ENCODE assay signal across 9 cellular contexts in the genomic region with DNA sequence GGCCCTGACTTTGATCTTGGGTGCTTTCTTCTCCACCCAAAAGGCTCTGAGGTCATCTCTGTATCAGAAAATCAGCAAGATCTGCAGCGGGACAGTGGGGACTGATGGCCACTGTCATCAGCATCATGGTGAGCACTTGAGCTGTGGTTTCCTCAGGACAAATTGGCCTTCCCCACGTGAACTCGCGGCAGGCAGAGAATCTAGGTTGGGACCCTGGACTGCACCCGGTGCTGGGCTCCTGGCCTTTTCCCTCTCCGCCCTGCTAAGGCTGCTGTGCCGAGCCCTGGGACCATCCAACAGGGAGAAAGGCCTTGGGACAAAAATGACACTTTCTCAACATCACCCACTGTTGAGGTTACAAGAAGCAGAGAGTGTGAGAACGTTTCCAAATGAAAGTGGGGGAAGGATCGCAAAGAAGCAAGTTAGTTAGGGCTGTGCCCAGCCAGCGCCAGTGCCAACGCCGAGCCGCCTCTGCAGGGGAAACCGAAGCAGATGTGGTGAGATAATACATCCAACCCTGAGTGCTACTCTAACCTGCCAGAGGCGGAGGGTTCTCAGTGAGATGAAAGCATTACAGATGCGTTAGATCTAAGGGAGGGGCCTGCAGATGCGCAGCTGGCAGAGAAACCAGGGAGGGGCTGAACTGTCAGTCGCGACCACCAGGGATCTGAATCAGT. TPM values are rescaled to one million over a fixed set of nuclear protein-coding genes. Genes with fewer than 3 reads are reported as not detected.
DNase-seq lines count a peak whose midpoint lies in the region; ATAC-seq and TF ChIP-seq lines count a peak whose summit lies in the region.
"Had no signal": no experiment of that assay in that cellular context is flagged by ENCODE, and none has a peak within 500 bp of the region (broad histone marks: within the 10 kb centered on the region; RNA-seq: fewer than 3 reads in every experiment).

No MANE protein-coding gene starts in this region.

- H3K27ac Mint-ChIP-seq in activated T-helper 17 cell treated with anti-CD3 and anti-CD28 coated beads, Interleukin-2, amount 50 U/mL, for 72 hours, result peak overlapping the region; percentile 88
- H3K27ac Mint-ChIP-seq in Calu3 (ENCODE audit: unreplicated experiment), result no peak overlapping the region

- BruUV-seq in Calu3 (replicated peaks; lab: Mats Ljungman, UMichigan), result no TSS peak

- H3K36me3 ChIP-seq in GM06990 (ENCODE audit: control insufficient read depth, insufficient read depth, low read length), result no peaks in the 10 kb centered on the region

- no peaks in the 10 kb centered on the region for H3K36me3 Mint-ChIP-seq in activated T-helper 17 cell treated with anti-CD3 and anti-CD28 coated beads, Interleukin-2, amount 50 U/mL, for 72 hours (ENCODE audit: low read depth)
- peaks cover 5% of the 10 kb centered on the region for H3K36me3 Mint-ChIP-seq in Calu3 (ENCODE audit: insufficient read depth, unreplicated experiment)

- TF ChIP-seq CTCF in GM06990 (IDR thresholded peaks at IDR 0.05; ENCODE audit: insufficient read depth, low read length, poor library complexity, severe bottlenecking), result no peak
- no peak for TF ChIP-seq CTCF in Calu3 (IDR thresholded peaks at IDR 0.05; ENCODE audit: unreplicated experiment)

- H3K4me1 Mint-ChIP-seq in activated T-helper 17 cell treated with anti-CD3 and anti-CD28 coated beads, Interleukin-2, amount 50 U/mL, for 72 hours, result peaks cover 30% of the 10 kb centered on the region
- H3K4me1 Mint-ChIP-seq in Calu3 (ENCODE audit: low read depth, unreplicated experiment), result peaks cover 20% of the 10 kb centered on the region

- H3K27me3 ChIP-seq in GM06990 (replicated peaks; ENCODE audit: control insufficient read depth, insufficient read depth, low read length), result no peaks in the 10 kb centered on the region

- peak overlapping the region; percentile 84 for H3K4me3 Mint-ChIP-seq in activated T-helper 17 cell treated with anti-CD3 and anti-CD28 coated beads, Interleukin-2, amount 50 U/mL, for 72 hours
- H3K4me3 Mint-ChIP-seq in Calu3 (ENCODE audit: low read depth, unreplicated experiment), result no peak overlapping the region

- no peaks in the 10 kb centered on the region for H3K27me3 Mint-ChIP-seq in activated T-helper 17 cell treated with anti-CD3 and anti-CD28 coated beads, Interleukin-2, amount 50 U/mL, for 72 hours
- H3K27me3 Mint-ChIP-seq in Calu3 (ENCODE audit: unreplicated experiment), result no peaks in the 10 kb centered on the region

- peak; percentile 25 for ATAC-seq in GM21717 (IDR thresholded peaks at IDR 0.05; ENCODE audit: unreplicated experiment)
- ATAC-seq in activated T-helper 17 cell treated with anti-CD3 and anti-CD28 coated beads, Interleukin-2, amount 50 U/mL, for 72 hours (replicated peaks), result peak; percentile 70

- intact Hi-C loops in Calu3 (cut with micrococcal nuclease; ENCODE audit: unreplicated experiment), result no loop called here

- H3K9me3 Mint-ChIP-seq in activated T-helper 17 cell treated with anti-CD3 and anti-CD28 coated beads, Interleukin-2, amount 50 U/mL, for 72 hours, result no peaks in the 10 kb centered on the region
- no peaks in the 10 kb centered on the region for H3K9me3 Mint-ChIP-seq in Calu3 (ENCODE audit: low read depth, unreplicated experiment)

- DNase-seq in GM06990 (ENCODE audit: extremely low read depth, insufficient read length), result no peak
- peak; percentile 59 for DNase-seq in NCI-H2107 (lab: John Stamatoyannopoulos, UW)
- peak; percentile 59 for DNase-seq in stimulated activated CD4-positive, alpha-beta T cell treated with anti-CD3 and anti-CD28 coated beads, Interleukin-4, amount 100 ng/mL, for 1 hour
- DNase-seq in kidney glomerular epithelial cell (lab: John Stamatoyannopoulos, UW), result no peak
- DNase-seq in foreskin melanocyte, result no peak
- no peak for DNase-seq in Calu3

- H3K4me3 ChIP-seq in GM06990 (replicated peaks; ENCODE audit: low read depth, low read length), result peak overlapping the region; percentile 18

- CTCF ChIA-PET in Calu3 (lab: Charles Lee), result no interaction called here

RNA-seq across cellular contexts. Expression of a gene that starts 9.1 kb away (rescaled TPM):
- under 1 TPM in 1 of 2 donors, not detected in 1; 0.11 TPM for total RNA-seq in activated T-helper 17 cell treated with anti-CD3 and anti-CD28 coated beads, Interleukin-2, amount 50 U/mL, for 72 hours
- total RNA-seq in Calu3 (2022), result 0.22 TPM in 1 of 2 replicates, not detected in the other
- total RNA-seq: endothelial cell of umbilical vein had no signal

RNA-seq across cellular contexts. Expression of a gene that starts 51.8 kb away (rescaled TPM):
- total RNA-seq in activated T-helper 17 cell treated with anti-CD3 and anti-CD28 coated beads, Interleukin-2, amount 50 U/mL, for 72 hours, result 10 to 100 TPM; 18.5 to 37.2 TPM
- total RNA-seq in Calu3 (2022), result 14.5 and 17.3 TPM in 2 replicates

Comparison
In these comparisons a context has a peak if more than half of its experiments do, and no peak if none do; other contexts are left out.
1. DNase-seq: peak in NCI-H2107 (single experiment) and stimulated activated CD4-positive, alpha-beta T cell treated with anti-CD3 and anti-CD28 coated beads, Interleukin-4, amount 100 ng/mL, for 1 hour (single experiment); none in GM06990 (single experiment), kidney glomerular epithelial cell (single experiment), foreskin melanocyte (single experiment) and Calu3 (single experiment).